ENCODE assay signal across 9 cellular contexts in the genomic region with DNA sequence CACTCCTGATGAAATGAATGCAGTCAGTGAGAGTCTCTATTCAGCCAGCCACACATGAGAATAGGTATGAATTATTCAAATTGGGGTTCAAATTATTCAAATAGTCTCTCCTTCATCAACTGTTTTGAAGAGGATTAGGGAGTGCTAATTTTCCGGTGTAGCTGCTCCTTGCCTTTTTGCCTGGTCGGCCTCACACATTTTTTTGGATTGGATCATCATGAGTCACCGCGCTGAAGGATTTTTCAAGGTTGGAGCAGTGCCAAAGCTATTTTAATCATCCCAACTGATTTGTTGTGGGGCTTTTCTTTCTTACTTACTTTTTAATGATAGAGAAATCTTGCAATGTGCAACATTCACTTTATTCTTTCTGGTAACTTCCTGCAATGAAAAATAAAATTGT. TPM values are rescaled to one million over a fixed set of nuclear protein-coding genes. Genes with fewer than 3 reads are reported as not detected.
DNase-seq lines count a peak whose midpoint lies in the region; ATAC-seq and TF ChIP-seq lines count a peak whose summit lies in the region.
"Had no signal": no experiment of that assay in that cellular context is flagged by ENCODE, and none has a peak within 500 bp of the region (broad histone marks: within the 10 kb centered on the region; RNA-seq: fewer than 3 reads in every experiment).

No MANE protein-coding gene starts in this region.

- ATAC-seq in GM18907 (IDR thresholded peaks at IDR 0.05; ENCODE audit: unreplicated experiment), result no peak

- H3K27me3 ChIP-seq in PC-9 (ENCODE audit: insufficient read depth, low read depth), result no peaks in the 10 kb centered on the region
- H3K27me3 ChIP-seq: Peyer's patch had no signal

- no peaks in the 10 kb centered on the region for H3K9me2 ChIP-seq in PC-9 (ENCODE audit: insufficient read depth)

- CTCF ChIA-PET in PC-9 (lab: Charles Lee), result no interaction called here

- no peaks in the 10 kb centered on the region for H3K36me3 ChIP-seq in PC-9 (ENCODE audit: low read depth)
- H3K36me3 ChIP-seq: Peyer's patch had no signal

- POLR2A ChIA-PET in PC-9 (lab: Charles Lee; ENCODE audit: unreplicated experiment), result no interaction called here

- intact Hi-C loops in PC-9 (cut with micrococcal nuclease; ENCODE audit: unreplicated experiment), result loop anchor here (1.0 to 5.0 kb wide), 2 partner anchors 31 to 45 kb away; no protein-coding TSS in a partner anchor

- DNase-seq in HFF-Myc (ENCODE audit: extremely low read depth, low read depth), result peak; percentile 93
- DNase-seq in PC-9, result peak; percentile 46 to 57
- peak; percentile 98 for DNase-seq in fibroblast of peridontal ligament (ENCODE audit: extremely low read depth)
- peak; percentile 86 for DNase-seq in retinal pigment epithelial cell (ENCODE audit: low read depth)
- DNase-seq in D341Med (ENCODE audit: low spot score), result no peak
- DNase-seq in ecto neural progenitor cell (ENCODE audit: low spot score), result no peak
- no peak for DNase-seq in RPMI8226

- no peaks in the 10 kb centered on the region for H3K9me3 ChIP-seq in PC-9 (ENCODE audit: insufficient read depth, low read depth)
- H3K9me3 ChIP-seq: Peyer's patch had no signal

- TF ChIP-seq CTCF in HFF-Myc (IDR thresholded peaks at IDR 0.05; ENCODE audit: low read depth, low read length, missing control alignments) (no peak), PC-9 (conservative IDR thresholded peaks at IDR 0.05) (no peak), retinal pigment epithelial cell (conservative IDR thresholded peaks at IDR 0.05; ENCODE audit: low read depth, low read length) (no peak)

- no TSS peak for BruUV-seq in PC-9 (replicated peaks; lab: Mats Ljungman, UMichigan)

- H4K20me1 ChIP-seq in PC-9 (ENCODE audit: insufficient read depth), result no peaks in the 10 kb centered on the region

- peak overlapping the region; percentile 19; the same call in 1 of the 2 replicates for H3K4me2 ChIP-seq in PC-9

- no peak overlapping the region for H3K27ac ChIP-seq in PC-9

- H3K4me3 ChIP-seq in HFF-Myc (replicated peaks; ENCODE audit: low read depth, low read length) (no peak overlapping the region), PC-9 (no peak overlapping the region), retinal pigment epithelial cell (ENCODE audit: low read length) (peak overlapping the region; percentile 11)
- H3K4me3 ChIP-seq: Peyer's patch had no signal

- no peak overlapping the region for H2AFZ ChIP-seq in PC-9

- no peaks in the 10 kb centered on the region for H3K79me2 ChIP-seq in PC-9 (ENCODE audit: low read depth)

- no peaks in the 10 kb centered on the region for H3F3A ChIP-seq in PC-9 (ENCODE audit: insufficient read depth, low read depth)

- H3K4me1 ChIP-seq in PC-9 (replicated peaks; ENCODE audit: insufficient read depth), result peaks cover 10% of the 10 kb centered on the region

RNA-seq across cellular contexts. Expression of a gene that starts 2.4 kb away (rescaled TPM):
- not detected in 2 replicates for total RNA-seq in PC-9 (2021)

Comparison
In these comparisons a context has a peak if more than half of its experiments do, and no peak if none do; other contexts are left out.
1. DNase-seq: peak in HFF-Myc (single experiment), PC-9 (2 of 2), fibroblast of peridontal ligament (single experiment) and retinal pigment epithelial cell (single experiment); none in D341Med (single experiment), ecto neural progenitor cell (single experiment) and RPMI8226 (single experiment).